In the genomic region with DNA sequence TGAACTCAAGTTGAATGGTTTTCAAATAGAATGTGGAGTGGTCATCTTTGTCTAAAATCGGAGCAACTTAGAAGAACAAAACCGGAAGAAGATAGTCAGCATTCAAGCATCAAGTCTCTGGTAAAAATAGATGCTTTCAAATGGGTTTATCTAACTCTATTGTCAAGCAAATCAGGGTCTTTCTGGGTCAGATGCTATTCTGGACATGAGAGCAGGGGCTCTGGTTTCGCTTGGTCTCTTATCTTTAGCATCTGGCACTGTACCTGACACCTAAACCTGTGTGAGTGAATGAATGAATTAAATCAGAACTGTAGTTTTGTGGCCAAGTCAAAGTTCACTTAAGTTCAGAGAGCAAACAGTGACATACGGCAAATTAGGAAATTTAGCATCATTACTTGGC, we compare ENCODE assay signal across 27 cellular contexts.
"Had no signal": no experiment of that assay in that cellular context is flagged by ENCODE, and none has a peak within 500 bp of the region (broad histone marks: within the 10 kb centered on the region; RNA-seq: fewer than 3 reads in every experiment).

No MANE protein-coding gene starts in this region.

- H3K27me3 ChIP-seq: esophagus muscularis mucosa, foreskin keratinocyte, gastroesophageal sphincter, heart left ventricle, right atrium auricular region, stomach, tibial nerve, upper lobe of left lung had no signal

- H3K36me3 Mint-ChIP-seq: naive thymus-derived CD8-positive, alpha-beta T cell; stimulated activated effector memory CD8-positive, alpha-beta T cell treated with anti-CD3 and anti-CD28 coated beads, Interleukin-12 subunit alpha, Interleukin-12 subunit beta, amount 100 ng/mL, for 72 hours had no signal

- H3K4me3 ChIP-seq: coronary artery, esophagus muscularis mucosa, gastroesophageal sphincter, heart left ventricle, lower lobe of right lung, prostate gland, right atrium auricular region, smooth muscle cell, stomach, thoracic aorta, tibial nerve, upper lobe of left lung had no signal

- H3K4me1 ChIP-seq: right atrium auricular region had no signal

- H3K4me3 Mint-ChIP-seq: naive thymus-derived CD8-positive, alpha-beta T cell; nephron progenitor cell; stimulated activated effector memory CD8-positive, alpha-beta T cell treated with anti-CD3 and anti-CD28 coated beads, Interleukin-12 subunit alpha, Interleukin-12 subunit beta, amount 100 ng/mL, for 72 hours had no signal

- DNase-seq: dermis blood vessel endothelial cell; effector memory CD4-positive, alpha-beta T cell; foreskin keratinocyte; heart left ventricle; hippocampal formation; left ventricle myocardium superior; lower lobe of right lung; naive thymus-derived CD8-positive, alpha-beta T cell; nephron progenitor cell; stimulated activated CD4-positive, alpha-beta T cell treated with anti-CD3 and anti-CD28 coated beads, Interleukin-12 subunit alpha, Interleukin-12 subunit beta, amount 100 ng/mL, for 4 hours; stimulated activated CD4-positive, alpha-beta T cell treated with anti-CD3 and anti-CD28 coated beads, Interleukin-1b, Interleukin-23, amount 100 ng/mL, for 48 hours; stimulated activated CD4-positive, alpha-beta T cell treated with anti-CD3 and anti-CD28 coated beads, Interleukin-4, amount 100 ng/mL, for 24 hours; stimulated activated naive CD4-positive, alpha-beta T cell treated with Interleukin-2 at 50 U/mL for 16 hours; stomach; upper lobe of left lung had no signal

- H3K9me3 ChIP-seq: esophagus muscularis mucosa, lower lobe of right lung, prostate gland, right atrium auricular region, thoracic aorta, upper lobe of left lung had no signal

- H3K27ac Mint-ChIP-seq: naive thymus-derived CD8-positive, alpha-beta T cell; nephron progenitor cell; stimulated activated effector memory CD8-positive, alpha-beta T cell treated with anti-CD3 and anti-CD28 coated beads, Interleukin-12 subunit alpha, Interleukin-12 subunit beta, amount 100 ng/mL, for 72 hours had no signal

- ATAC-seq: foreskin keratinocyte; heart left ventricle; lower lobe of right lung; naive thymus-derived CD8-positive, alpha-beta T cell; stimulated activated effector memory CD8-positive, alpha-beta T cell treated with anti-CD3 and anti-CD28 coated beads, Interleukin-12 subunit alpha, Interleukin-12 subunit beta, amount 100 ng/mL, for 72 hours had no signal

- H3K36me3 ChIP-seq: esophagus muscularis mucosa, gastroesophageal sphincter, heart left ventricle, lower lobe of right lung, prostate gland, right atrium auricular region, stomach, thoracic aorta, tibial nerve, upper lobe of left lung had no signal

- H3K27ac ChIP-seq: esophagus muscularis mucosa, foreskin keratinocyte, gastroesophageal sphincter, heart left ventricle, lower lobe of right lung, prostate gland, right atrium auricular region, stomach, thoracic aorta, tibial nerve, upper lobe of left lung had no signal

- FAIRE-seq: endothelial cell of umbilical vein, keratinocyte, urothelium cell line had no signal

- H3K9me3 Mint-ChIP-seq: stimulated activated effector memory CD8-positive, alpha-beta T cell treated with anti-CD3 and anti-CD28 coated beads, Interleukin-12 subunit alpha, Interleukin-12 subunit beta, amount 100 ng/mL, for 72 hours had no signal

- H3K4me1 Mint-ChIP-seq: naive thymus-derived CD8-positive, alpha-beta T cell; stimulated activated effector memory CD8-positive, alpha-beta T cell treated with anti-CD3 and anti-CD28 coated beads, Interleukin-12 subunit alpha, Interleukin-12 subunit beta, amount 100 ng/mL, for 72 hours had no signal

- H3K4me2 ChIP-seq: smooth muscle cell had no signal
